In genomic region chr1:218217040-218217439, GRCh38 we compare ENCODE assay signal across 14 cellular contexts.
"Had no signal": no experiment of that assay in that cellular context is flagged by ENCODE, and none has a peak within 500 bp of the region (broad histone marks: within the 10 kb centered on the region; RNA-seq: fewer than 3 reads in every experiment).

No MANE protein-coding gene starts in this region.

- H3K9me3 ChIP-seq: pancreas, upper lobe of left lung had no signal

- H3K4me3 Mint-ChIP-seq: activated CD4-positive, alpha-beta memory T cell treated with anti-CD3 and anti-CD28 coated beads, Interleukin-2, amount 10 ng/mL, durations not matched to agents 7 days and 5 days; activated CD4-positive, alpha-beta T cell treated with anti-CD3 and anti-CD28 coated beads for 36 hours; activated naive CD8-positive, alpha-beta T cell treated with anti-CD3 and anti-CD28 coated beads, Interleukin-2, amount 10 ng/mL, durations not matched to agents 7 days and 5 days; activated T-cell treated with anti-CD3 and anti-CD28 coated beads, Interleukin-2, amount 50 U/mL, for 72 hours; stimulated activated naive CD8-positive, alpha-beta T cell treated with anti-CD3 and anti-CD28 coated beads, Interleukin-15, Interleukin-2, amounts not matched to agents 100 ng/mL and 50 ng/mL, for 24 hours had no signal

- DNase-seq: activated CD4-positive, alpha-beta memory T cell treated with anti-CD3 and anti-CD28 coated beads, Interleukin-2, amount 10 ng/mL, durations not matched to agents 7 days and 5 days; activated CD4-positive, alpha-beta T cell treated with anti-CD3 and anti-CD28 coated beads for 36 hours; activated naive CD8-positive, alpha-beta T cell treated with anti-CD3 and anti-CD28 coated beads, Interleukin-2, amount 10 ng/mL, durations not matched to agents 7 days and 5 days; activated T-cell treated with anti-CD3 and anti-CD28 coated beads, Interleukin-2, amount 50 U/mL, for 72 hours; anterior cingulate cortex; head of caudate nucleus; left ventricle myocardium superior; pancreas; stimulated activated CD4-positive, alpha-beta T cell treated with anti-CD3 and anti-CD28 coated beads, Interleukin-15, amount 100 ng/mL, for 24 hours; stimulated activated CD4-positive, alpha-beta T cell treated with anti-CD3 and anti-CD28 coated beads, Interleukin-4, amount 100 ng/mL, for 24 hours; upper lobe of left lung had no signal

- H3K36me3 Mint-ChIP-seq: activated naive CD8-positive, alpha-beta T cell treated with anti-CD3 and anti-CD28 coated beads, Interleukin-2, amount 10 ng/mL, durations not matched to agents 7 days and 5 days had no signal

- H3K27me3 ChIP-seq: upper lobe of left lung had no signal

- H3K9me3 Mint-ChIP-seq: activated CD4-positive, alpha-beta memory T cell treated with anti-CD3 and anti-CD28 coated beads, Interleukin-2, amount 10 ng/mL, durations not matched to agents 7 days and 5 days; activated naive CD8-positive, alpha-beta T cell treated with anti-CD3 and anti-CD28 coated beads, Interleukin-2, amount 10 ng/mL, durations not matched to agents 7 days and 5 days; activated T-cell treated with anti-CD3 and anti-CD28 coated beads, Interleukin-2, amount 50 U/mL, for 72 hours; stimulated activated naive CD8-positive, alpha-beta T cell treated with anti-CD3 and anti-CD28 coated beads, Interleukin-15, Interleukin-2, amounts not matched to agents 100 ng/mL and 50 ng/mL, for 24 hours had no signal

- H3K27ac Mint-ChIP-seq: activated CD4-positive, alpha-beta memory T cell treated with anti-CD3 and anti-CD28 coated beads, Interleukin-2, amount 10 ng/mL, durations not matched to agents 7 days and 5 days; activated CD4-positive, alpha-beta T cell treated with anti-CD3 and anti-CD28 coated beads for 36 hours; activated naive CD8-positive, alpha-beta T cell treated with anti-CD3 and anti-CD28 coated beads, Interleukin-2, amount 10 ng/mL, durations not matched to agents 7 days and 5 days; activated T-cell treated with anti-CD3 and anti-CD28 coated beads, Interleukin-2, amount 50 U/mL, for 72 hours; stimulated activated naive CD8-positive, alpha-beta T cell treated with anti-CD3 and anti-CD28 coated beads, Interleukin-15, Interleukin-2, amounts not matched to agents 100 ng/mL and 50 ng/mL, for 24 hours had no signal

- H3K27me3 Mint-ChIP-seq: activated naive CD8-positive, alpha-beta T cell treated with anti-CD3 and anti-CD28 coated beads, Interleukin-2, amount 10 ng/mL, durations not matched to agents 7 days and 5 days had no signal

- ATAC-seq: activated CD4-positive, alpha-beta T cell treated with anti-CD3 and anti-CD28 coated beads for 36 hours; activated T-cell treated with anti-CD3 and anti-CD28 coated beads, Interleukin-2, amount 50 U/mL, for 72 hours; esophagus mucosa; left ventricle myocardium superior; pancreas had no signal

- H3K4me3 ChIP-seq: pancreas, upper lobe of left lung had no signal

- H3K27ac ChIP-seq: pancreas, upper lobe of left lung, VCaP had no signal

- H3K36me3 ChIP-seq: pancreas, upper lobe of left lung had no signal

- H3K4me1 ChIP-seq: pancreas, upper lobe of left lung had no signal

- H3K4me1 Mint-ChIP-seq: activated CD4-positive, alpha-beta memory T cell treated with anti-CD3 and anti-CD28 coated beads, Interleukin-2, amount 10 ng/mL, durations not matched to agents 7 days and 5 days; activated CD4-positive, alpha-beta T cell treated with anti-CD3 and anti-CD28 coated beads for 36 hours; activated naive CD8-positive, alpha-beta T cell treated with anti-CD3 and anti-CD28 coated beads, Interleukin-2, amount 10 ng/mL, durations not matched to agents 7 days and 5 days had no signal
